ENCODE assay signal across 22 cellular contexts in the genomic region with DNA sequence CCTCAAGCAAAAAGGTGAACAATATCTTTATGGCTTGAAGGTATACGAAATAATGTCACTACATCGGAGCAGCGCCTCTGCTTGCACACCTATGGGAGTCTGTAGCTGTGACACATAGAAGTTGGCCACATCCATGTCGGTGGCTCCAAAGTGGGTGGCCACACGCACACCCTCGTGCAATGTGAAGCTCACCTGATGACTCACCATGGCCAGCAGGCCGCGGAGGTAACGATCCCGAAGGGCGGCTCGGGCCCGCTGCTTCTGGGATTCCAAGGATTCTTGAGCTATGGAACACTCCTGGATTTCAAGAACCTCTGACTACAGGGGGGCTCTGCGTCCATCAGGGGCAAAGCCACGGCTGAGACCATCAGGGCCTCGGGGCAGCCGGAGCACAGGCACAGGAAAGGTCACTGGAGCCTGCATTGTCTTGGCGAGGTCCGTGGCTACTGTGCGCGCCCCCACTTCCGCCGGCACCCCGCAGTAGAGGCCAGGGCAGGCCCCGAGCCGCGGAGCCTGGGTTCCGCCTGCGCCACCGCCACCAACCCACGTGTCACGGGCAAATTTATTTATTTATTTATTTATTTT. TPM values are rescaled to one million over a fixed set of nuclear protein-coding genes. Genes with fewer than 3 reads are reported as not detected.
DNase-seq lines count a peak whose midpoint lies in the region; ATAC-seq, FAIRE-seq and TF ChIP-seq lines count a peak whose summit lies in the region.
"Had no signal": no experiment of that assay in that cellular context is flagged by ENCODE, and none has a peak within 500 bp of the region (broad histone marks: within the 10 kb centered on the region; RNA-seq: fewer than 3 reads in every experiment).

No MANE protein-coding gene starts in this region.

- H3K9me3 ChIP-seq in SJSA1 (replicated peaks) (no peaks in the 10 kb centered on the region), kidney (ENCODE audit: control insufficient read depth in 1 of 2, low read length in 2 of 2) (no peaks in the 10 kb centered on the region)
- H3K9me3 ChIP-seq: SJCRH30 had no signal

- H3K27me3 ChIP-seq in SJSA1 (replicated peaks): no peaks in the 10 kb centered on the region
- H3K27me3 ChIP-seq: SJCRH30 had no signal

- H3K4me1 ChIP-seq in SJSA1 (replicated peaks) (peaks cover 9% of the 10 kb centered on the region), kidney (ENCODE audit: control insufficient read depth in 1 of 2, insufficient read depth in 1 of 2, low read depth in 1 of 2, low read length in 2 of 2) (peaks cover 0 to 6% of the 10 kb centered on the region in 2 donors)
- H3K4me1 ChIP-seq: SJCRH30 had no signal

- H3K27ac ChIP-seq in SJSA1 (peak overlapping the region; percentile 76), kidney (ENCODE audit: low read depth in 2 of 2, low read length in 2 of 2) (peak overlapping the region; percentile 67 to 80)
- H3K27ac ChIP-seq: SJCRH30 had no signal

- H3K9ac ChIP-seq in kidney (ENCODE audit: low read length in 2 of 2): no peak overlapping the region

- no peak for TF ChIP-seq CTCF in kidney (IDR thresholded peaks at IDR 0.05; ENCODE audit: borderline replicate concordance, extremely low read depth, insufficient read depth)

- DNase-seq in H4 (ENCODE audit: low spot score) (peak; percentile 55), SJSA1 (ENCODE audit: low read depth in 1 of 2, low spot score in 2 of 2) (peak; percentile 48 to 77), kidney (peak; percentile 79), renal cortical epithelial cell (ENCODE audit: low read depth) (peak; percentile 77), NCI-H2196 (lab: John Stamatoyannopoulos, UW; ENCODE audit: unreplicated experiment) (no peak), HT-29 (ENCODE audit: low spot score) (no peak)
- DNase-seq in activated CD4-positive, alpha-beta T cell treated with anti-CD3 and anti-CD28 coated beads, Interleukin-2, amount 50 U/mL, for 1 hour: no peak
- DNase-seq: CD4-positive, alpha-beta memory T cell; DND-41; GF-D8; GOT3; KBM-7; MV-4-11; NCI-H1417; NCI-H1930; NCI-H446; PC-3; SJCRH30 had no signal

- intact Hi-C loops in kidney (cut with DNase I): no loop called here

- H3K36me3 ChIP-seq in SJSA1 (no peaks in the 10 kb centered on the region), kidney (ENCODE audit: control insufficient read depth in 1 of 2, insufficient read depth in 2 of 2, low read length in 2 of 2) (no peaks in the 10 kb centered on the region)
- H3K36me3 ChIP-seq: SJCRH30 had no signal

- no peak overlapping the region for H3K4me3 ChIP-seq in SJSA1
- H3K4me3 ChIP-seq in kidney (ENCODE audit: low read length in 2 of 2): no peak overlapping the region
- H3K4me3 ChIP-seq: SJCRH30 had no signal

- no peak for FAIRE-seq in kidney (lab: Jason Lieb, UNC)
- FAIRE-seq: D721Med, GM12891 had no signal

- no peak for ATAC-seq in GM21390 (IDR thresholded peaks at IDR 0.05; ENCODE audit: unreplicated experiment)
- ATAC-seq: PC-3 had no signal

RNA-seq across cellular contexts. Expression of a gene that starts 25.2 kb away (rescaled TPM):
- total RNA-seq in H4 (2014; rRNA removed; shearing (Covaris generic)): not detected in 2 replicates
- total RNA-seq in SJSA1 (2014; rRNA removed; shearing (Covaris generic)): not detected in 2 replicates
- total RNA-seq in kidney (0.76 TPM), renal cortical epithelial cell (0.05 TPM in 1 of 2 replicates, not detected in the other)
- 0.54 TPM for polyA plus RNA-seq in kidney (ENCODE audit: insufficient read depth, low read depth, low replicate concordance)
- total RNA-seq in HT-29 (2014; rRNA removed; shearing (Covaris generic)): not detected in 2 replicates
- total RNA-seq: CD4-positive, alpha-beta memory T cell; PC-3; SJCRH30 had no signal
- polyA plus RNA-seq: BJ; CD4-positive, alpha-beta memory T cell had no signal

Comparison
In these comparisons a context has a peak if more than half of its experiments do, and no peak if none do; other contexts are left out.
1. DNase-seq: peak in H4 (single experiment), SJSA1 (2 of 2), kidney (single experiment) and renal cortical epithelial cell (single experiment); none in NCI-H2196 (single experiment), activated CD4-positive, alpha-beta T cell treated with anti-CD3 and anti-CD28 coated beads, Interleukin-2, amount 50 U/mL, for 1 hour (single experiment) and HT-29 (single experiment).